1 cellular context compared by ENCODE assay signal in genomic region chr18:10122116-10122515, GRCh38.
TF ChIP-seq lines count a peak whose summit lies in the region.

No MANE protein-coding gene starts in this region.

TF ChIP-seq in SK-N-SH, 30 proteins besides CTCF, POLR2A, EP300 and RAD21 (continued from another document):
- TF ChIP-seq, protein P1, sequence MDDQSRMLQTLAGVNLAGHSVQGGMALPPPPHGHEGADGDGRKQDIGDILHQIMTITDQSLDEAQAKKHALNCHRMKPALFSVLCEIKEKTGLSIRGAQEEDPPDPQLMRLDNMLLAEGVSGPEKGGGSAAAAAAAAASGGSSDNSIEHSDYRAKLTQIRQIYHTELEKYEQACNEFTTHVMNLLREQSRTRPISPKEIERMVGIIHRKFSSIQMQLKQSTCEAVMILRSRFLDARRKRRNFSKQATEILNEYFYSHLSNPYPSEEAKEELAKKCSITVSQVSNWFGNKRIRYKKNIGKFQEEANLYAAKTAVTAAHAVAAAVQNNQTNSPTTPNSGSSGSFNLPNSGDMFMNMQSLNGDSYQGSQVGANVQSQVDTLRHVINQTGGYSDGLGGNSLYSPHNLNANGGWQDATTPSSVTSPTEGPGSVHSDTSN (IDR thresholded peaks at IDR 0.05), result peak; percentile 54
- TF ChIP-seq NRF1 (IDR thresholded peaks at IDR 0.05; ENCODE audit: low read depth, low read length) (no peak), EZH2phosphoT487 (IDR thresholded peaks at IDR 0.05; ENCODE audit: borderline replicate concordance, low read depth) (no peak), SMC3 (IDR thresholded peaks at IDR 0.05; ENCODE audit: low read depth, low read length) (no peak), CHD2 (IDR thresholded peaks at IDR 0.05; ENCODE audit: low read length, partially characterized antibody) (no peak), RXRA (IDR thresholded peaks at IDR 0.05; ENCODE audit: borderline replicate concordance, low read depth) (no peak)
- TF ChIP-seq, protein P2, sequence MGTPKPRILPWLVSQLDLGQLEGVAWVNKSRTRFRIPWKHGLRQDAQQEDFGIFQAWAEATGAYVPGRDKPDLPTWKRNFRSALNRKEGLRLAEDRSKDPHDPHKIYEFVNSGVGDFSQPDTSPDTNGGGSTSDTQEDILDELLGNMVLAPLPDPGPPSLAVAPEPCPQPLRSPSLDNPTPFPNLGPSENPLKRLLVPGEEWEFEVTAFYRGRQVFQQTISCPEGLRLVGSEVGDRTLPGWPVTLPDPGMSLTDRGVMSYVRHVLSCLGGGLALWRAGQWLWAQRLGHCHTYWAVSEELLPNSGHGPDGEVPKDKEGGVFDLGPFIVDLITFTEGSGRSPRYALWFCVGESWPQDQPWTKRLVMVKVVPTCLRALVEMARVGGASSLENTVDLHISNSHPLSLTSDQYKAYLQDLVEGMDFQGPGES (IDR thresholded peaks at IDR 0.05; ENCODE audit: low read depth, low read length), result no peak
